In genomic region chr1:112794654-112795239, GRCh38 we compare ENCODE assay signal across 18 cellular contexts.
DNase-seq lines count a peak whose midpoint lies in the region; ATAC-seq, FAIRE-seq and TF ChIP-seq lines count a peak whose summit lies in the region.
"Had no signal": no experiment of that assay in that cellular context is flagged by ENCODE, and none has a peak within 500 bp of the region (broad histone marks: within the 10 kb centered on the region; RNA-seq: fewer than 3 reads in every experiment).

No MANE protein-coding gene starts in this region.

- no peaks in the 10 kb centered on the region for H3K36me3 ChIP-seq in hepatocyte (replicated peaks; ENCODE audit: insufficient read depth, low read depth)
- no peaks in the 10 kb centered on the region for H3K36me3 ChIP-seq in small intestine (ENCODE audit: control insufficient read depth in 2 of 2, insufficient read depth in 2 of 2, low read length in 2 of 2)
- H3K36me3 ChIP-seq in ovary = no peaks in the 10 kb centered on the region
- H3K36me3 ChIP-seq: spleen had no signal

- H3K9me3 ChIP-seq in hepatocyte (ENCODE audit: low read depth) = no peaks in the 10 kb centered on the region
- H3K9me3 ChIP-seq in small intestine (ENCODE audit: control insufficient read depth, low read depth) = no peaks in the 10 kb centered on the region
- H3K9me3 ChIP-seq in ovary = no peaks in the 10 kb centered on the region
- H3K9me3 ChIP-seq: spleen had no signal

- no peak for TF ChIP-seq POLR2A in ovary (IDR thresholded peaks at IDR 0.05)

- intact Hi-C loops in ovary (cut with DNase I) = no loop called here

- FAIRE-seq in small intestine (lab: Jason Lieb, UNC) = no peak
- FAIRE-seq: endothelial cell of umbilical vein had no signal

- 70% methylated on average over 4 of the region's 4 CpGs for WGBS in hepatocyte (ENCODE audit: low lambda C conversion rate, missing lambda C conversion rate)
- WGBS in small intestine, 3 donors = 66 to 72% (median 66%) methylated on average over 4 of the region's 4 CpGs
- WGBS in ovary, 3 donors = 65 to 69% (median 67%) methylated on average over 4 of the region's 4 CpGs

- no peak for TF ChIP-seq EP300 in ovary (IDR thresholded peaks at IDR 0.05)

- H3K4me1 ChIP-seq in hepatocyte (ENCODE audit: insufficient read depth) (peaks cover 22% of the 10 kb centered on the region), small intestine (ENCODE audit: control insufficient read depth in 2 of 2, insufficient read depth in 1 of 2, low read depth in 1 of 2, low read length in 1 of 2) (no peaks in the 10 kb centered on the region), ovary (ENCODE audit: insufficient read depth) (no peaks in the 10 kb centered on the region)
- H3K4me1 ChIP-seq: spleen had no signal

- peak overlapping the region; percentile 8 for H3K4me2 ChIP-seq in hepatocyte

- no peak overlapping the region for H2AFZ ChIP-seq in hepatocyte
- H2AFZ ChIP-seq: GM23248 had no signal

- ATAC-seq in GM21367 (IDR thresholded peaks at IDR 0.05; ENCODE audit: unreplicated experiment) = peak; percentile 73
- ATAC-seq in HG03342 (IDR thresholded peaks at IDR 0.05; ENCODE audit: unreplicated experiment) = peak; percentile 76
- ATAC-seq: activated T-cell treated with anti-CD3 and anti-CD28 coated beads, Interleukin-2, amount 50 U/mL, for 4 hours; left cardiac atrium; Right ventricle myocardium inferior; stimulated activated naive CD8-positive, alpha-beta T cell treated with anti-CD3 and anti-CD28 coated beads, Interleukin-15, amount 100 ng/mL, for 72 hours had no signal

- DNase-seq in GM13977 (ENCODE audit: low spot score) (peak; percentile 21), hepatocyte (ENCODE audit: low spot score) (no peak), small intestine (no peak), NCI-H2029 (lab: John Stamatoyannopoulos, UW) (no peak), NOMO-1 (lab: John Stamatoyannopoulos, UW; ENCODE audit: unreplicated experiment in 2 of 2) (no peak), ovary (no peak)
- DNase-seq: ACHN; activated CD4-positive, alpha-beta T cell treated with anti-CD3 and anti-CD28 coated beads, Interleukin-2, amount 50 U/mL, for 1 hour; activated T-cell treated with anti-CD3 and anti-CD28 coated beads, Interleukin-2, amount 50 U/mL, for 4 hours; GM23248; left cardiac atrium; NCI-H2081 treated with DMSO at 0.1 percent for 48 hours; spleen; stimulated activated naive CD8-positive, alpha-beta T cell treated with anti-CD3 and anti-CD28 coated beads, Interleukin-15, amount 100 ng/mL, for 72 hours had no signal

- H3K4me3 ChIP-seq in hepatocyte (no peak overlapping the region), small intestine (ENCODE audit: low read depth in 1 of 2, low read length in 2 of 2) (no peak overlapping the region), ovary (no peak overlapping the region)
- H3K4me3 ChIP-seq: GM23248, spleen had no signal

- no peaks in the 10 kb centered on the region for H3K9me2 ChIP-seq in hepatocyte (replicated peaks; ENCODE audit: insufficient read depth)

- in situ Hi-C loops in GM13977 (cut with MboI; ENCODE audit: low pct_unique_long_range_greater_than_20kb, low sequenced_read_pairs, unreplicated experiment) = no loop called here

- no peaks in the 10 kb centered on the region for H3K79me2 ChIP-seq in hepatocyte

- no peak for TF ChIP-seq CTCF in GM13977 (IDR thresholded peaks at IDR 0.05; ENCODE audit: extremely low read depth, insufficient read depth, missing control alignments)
- no peak for TF ChIP-seq CTCF in hepatocyte (IDR thresholded peaks at IDR 0.05; ENCODE audit: poor library complexity)
- no peak for TF ChIP-seq CTCF in ovary (IDR thresholded peaks at IDR 0.05)

- H3K27me3 ChIP-seq in hepatocyte (no peaks in the 10 kb centered on the region), small intestine (ENCODE audit: control insufficient read depth in 2 of 2, insufficient read depth in 2 of 2, low read length in 2 of 2) (no peaks in the 10 kb centered on the region), ovary (no peaks in the 10 kb centered on the region)
- H3K27me3 ChIP-seq: spleen had no signal

- H4K20me1 ChIP-seq in hepatocyte (ENCODE audit: insufficient read depth, poor library complexity, severe bottlenecking) = no peaks in the 10 kb centered on the region

- H3K27ac ChIP-seq in hepatocyte (peak overlapping the region; percentile 58), small intestine (ENCODE audit: low read depth in 1 of 2, low read length in 1 of 2) (no peak overlapping the region), ovary (no peak overlapping the region)
- H3K27ac ChIP-seq: GM23248, spleen had no signal
